7 cellular contexts compared by ENCODE assay signal in the genomic region with DNA sequence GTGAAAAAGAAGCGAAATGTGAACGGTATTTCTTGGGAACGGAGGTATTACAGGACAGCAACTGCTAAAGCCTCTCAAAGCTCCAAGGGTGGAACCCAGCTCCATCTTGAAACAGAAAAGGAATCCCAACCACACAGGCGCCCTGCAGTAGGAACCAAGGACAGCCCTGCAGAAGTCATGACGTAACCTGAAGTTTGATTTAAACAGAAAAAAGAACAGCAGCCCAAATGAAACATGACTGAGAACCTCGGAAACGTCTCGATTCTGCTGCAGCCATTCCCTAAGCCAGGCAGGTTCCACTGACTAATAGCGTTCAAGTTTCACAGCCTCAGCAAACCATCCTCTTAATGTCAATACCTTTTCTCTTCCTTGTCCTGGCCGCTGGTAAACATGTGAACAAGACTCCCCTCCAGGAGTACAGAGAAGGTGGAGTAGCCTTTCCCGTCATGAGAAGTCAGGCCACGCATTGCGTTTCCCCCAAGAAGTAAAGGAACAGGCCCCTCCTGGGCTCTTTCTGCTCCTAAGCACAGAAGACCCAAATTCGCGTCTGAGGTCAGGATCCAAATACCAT. TPM values are rescaled to one million over a fixed set of nuclear protein-coding genes. Genes with fewer than 3 reads are reported as not detected.
A peak's percentile ranks its signal among the peaks of the same experiment; 100 is the strongest.
DNase-seq lines count a peak whose midpoint lies in the region; ATAC-seq and TF ChIP-seq lines count a peak whose summit lies in the region.

No MANE protein-coding gene starts in this region.

- no peaks in the 10 kb centered on the region; the same call in 1 of the 2 replicates for H4K20me1 ChIP-seq in HCT116 (ENCODE audit: insufficient read depth)

- H3K9me2 ChIP-seq in HCT116 (ENCODE audit: insufficient read depth): no peaks in the 10 kb centered on the region

- intact Hi-C loops in HCT116 (cut with micrococcal nuclease) (no loop called here), spleen (cut with DNase I; ENCODE audit: low total_unique reads) (loop anchor here (5.0 kb wide), 1 partner anchor 247 kb away; a partner anchor contains a TSS)

- no peak overlapping the region for H2AFZ ChIP-seq in HCT116 (ENCODE audit: low read depth, low read length, poor library complexity, severe bottlenecking)

- H3K27ac Mint-ChIP-seq in activated CD8-positive, alpha-beta T cell treated with anti-CD3 and anti-CD28 coated beads, Interleukin-2, amount 10 ng/mL, durations not matched to agents 7 days and 5 days: peak overlapping the region; percentile 98

- TSS peak; percentile 61 for BruUV-seq in HCT116 (replicated peaks; lab: Mats Ljungman, UMichigan)

- H3K36me3 Mint-ChIP-seq in activated CD8-positive, alpha-beta T cell treated with anti-CD3 and anti-CD28 coated beads, Interleukin-2, amount 10 ng/mL, durations not matched to agents 7 days and 5 days (ENCODE audit: low read depth): peaks cover 23% of the 10 kb centered on the region

- no peak for ATAC-seq in HCT116
- no peak for ATAC-seq in activated CD8-positive, alpha-beta T cell treated with anti-CD3 and anti-CD28 coated beads, Interleukin-2, amount 10 ng/mL, durations not matched to agents 7 days and 5 days
- no peak for ATAC-seq in HG03095 (IDR thresholded peaks at IDR 0.05; ENCODE audit: unreplicated experiment)
- no peak for ATAC-seq in HG03469 (IDR thresholded peaks at IDR 0.05; ENCODE audit: unreplicated experiment)

- H3K4me3 ChIP-seq in HCT116 (replicated peaks in 1 of 2; ENCODE audit: low read depth in 1 of 2, low read length in 2 of 2) (peak overlapping the region; percentile 51 to 64), iPS DF 6.9 (ENCODE audit: low read length) (peak overlapping the region; percentile 71; the same call in 1 of the 2 replicates), spleen (peak overlapping the region in 6 of 8 donors; percentile 53 to 81 (median 55))

- no peaks in the 10 kb centered on the region for H3K27me3 ChIP-seq in HCT116 (ENCODE audit: insufficient read depth, low read length)
- H3K27me3 ChIP-seq in iPS DF 6.9 (ENCODE audit: control insufficient read depth, insufficient read depth, low read length): no peaks in the 10 kb centered on the region
- no peaks in the 10 kb centered on the region for H3K27me3 ChIP-seq in spleen (replicated peaks in 1 of 7)

- peak overlapping the region; percentile 93 for H3K4me3 Mint-ChIP-seq in activated CD8-positive, alpha-beta T cell treated with anti-CD3 and anti-CD28 coated beads, Interleukin-2, amount 10 ng/mL, durations not matched to agents 7 days and 5 days

- H3K27me3 Mint-ChIP-seq in activated CD8-positive, alpha-beta T cell treated with anti-CD3 and anti-CD28 coated beads, Interleukin-2, amount 10 ng/mL, durations not matched to agents 7 days and 5 days (ENCODE audit: low read depth): no peaks in the 10 kb centered on the region

- no peak for TF ChIP-seq RAD21 in HCT116 (IDR thresholded peaks at IDR 0.05; ENCODE audit: low read depth)

- no CpG with 5 or more reads among the region's 15 CpGs for WGBS in iPS DF 6.9 (ENCODE audit: insufficient coverage, insufficient read length)
- WGBS in spleen, 5 donors: 68 to 84% (median 81%) methylated on average over 15 of the region's 15 CpGs

- RAD21 ChIA-PET in HCT116 (lab: Charles Lee; ENCODE audit: low non-redundant PET in 1 of 2, low total read pairs in 2 of 2, uncharacterized antibody in 2 of 2, unreplicated experiment in 2 of 2): no interaction called here

- peaks cover 2 to 7% of the 10 kb centered on the region in 2 experiments; a peak in 2 of 4 replicates for H3K36me3 ChIP-seq in HCT116 (ENCODE audit: control insufficient read depth in 1 of 2, insufficient read depth in 2 of 2, low read length in 2 of 2)
- no peaks in the 10 kb centered on the region for H3K36me3 ChIP-seq in iPS DF 6.9 (ENCODE audit: control insufficient read depth, insufficient read depth, low read length)
- H3K36me3 ChIP-seq in spleen: peaks cover 0 to 23% (median 0%) of the 10 kb centered on the region in 6 donors

- H3K4me1 Mint-ChIP-seq in activated CD8-positive, alpha-beta T cell treated with anti-CD3 and anti-CD28 coated beads, Interleukin-2, amount 10 ng/mL, durations not matched to agents 7 days and 5 days (ENCODE audit: low read depth): peaks cover 46% of the 10 kb centered on the region

- no peaks in the 10 kb centered on the region for H3K9me3 Mint-ChIP-seq in activated CD8-positive, alpha-beta T cell treated with anti-CD3 and anti-CD28 coated beads, Interleukin-2, amount 10 ng/mL, durations not matched to agents 7 days and 5 days (ENCODE audit: insufficient read depth)

- TF ChIP-seq CTCF in HCT116 (IDR thresholded peaks at IDR 0.05 in 2 of 3, conservative IDR thresholded peaks at IDR 0.05 in 1 of 3; ENCODE audit: borderline replicate concordance in 1 of 3, insufficient read depth in 1 of 3, low read depth in 2 of 3, low read length in 2 of 3): no peak
- no peak for TF ChIP-seq CTCF in spleen (IDR thresholded peaks at IDR 0.05 in 8 of 11, conservative IDR thresholded peaks at IDR 0.05 in 3 of 11)

- peaks cover 25 to 31% of the 10 kb centered on the region in 2 experiments for H3K4me1 ChIP-seq in HCT116 (ENCODE audit: control insufficient read depth in 1 of 2, insufficient read depth in 2 of 2, low read length in 2 of 2)
- H3K4me1 ChIP-seq in iPS DF 6.9 (ENCODE audit: control insufficient read depth, insufficient read depth, low read length): no peaks in the 10 kb centered on the region
- peaks cover 14 to 75% (median 29%) of the 10 kb centered on the region in 6 donors for H3K4me1 ChIP-seq in spleen

- H3K9me3 ChIP-seq in HCT116 (ENCODE audit: control insufficient read depth in 1 of 2, insufficient read depth in 1 of 2, low read depth in 1 of 2, low read length in 2 of 2) (no peaks in the 10 kb centered on the region), iPS DF 6.9 (ENCODE audit: control insufficient read depth, insufficient read depth, low read length) (no peaks in the 10 kb centered on the region), spleen (no peaks in the 10 kb centered on the region)

- peak overlapping the region; percentile 68 for H3K9ac ChIP-seq in HCT116 (ENCODE audit: low read length)

- CTCF ChIA-PET in HCT116 (lab: Charles Lee): interaction anchor here (1.4 to 1.7 kb wide), 3 partner anchors 11 to 265 kb away, joined by 5 to 15 read pairs (median 7); no protein-coding TSS in a partner anchor
- CTCF ChIA-PET in activated CD8-positive, alpha-beta T cell treated with anti-CD3 and anti-CD28 coated beads, Interleukin-2, amount 10 ng/mL, durations not matched to agents 7 days and 5 days (lab: Charles Lee): interaction anchor here (1.0 to 6.9 kb wide), 5 partner anchors 10 to 258 kb away, joined by 3 to 49 read pairs (median 6); a partner anchor contains a TSS

- peaks cover 96% of the 10 kb centered on the region for H3K79me2 ChIP-seq in HCT116 (ENCODE audit: insufficient read depth, low read length)

- H3K4me2 ChIP-seq in HCT116 (ENCODE audit: low read length): peak overlapping the region; percentile 94

- TF ChIP-seq POLR2A in HCT116 (IDR thresholded peaks at IDR 0.05; ENCODE audit: borderline replicate concordance, extremely low read depth, insufficient read depth, insufficient read length) (no peak), spleen (IDR thresholded peaks at IDR 0.05) (no peak)

- POLR2A ChIA-PET in HCT116 (lab: Charles Lee): interaction anchor here (0.5 to 1.6 kb wide), 7 partner anchors 10 to 1788 kb away, joined by 3 to 6 read pairs (median 4); a partner anchor contains a TSS
- POLR2A ChIA-PET in activated CD8-positive, alpha-beta T cell treated with anti-CD3 and anti-CD28 coated beads, Interleukin-2, amount 10 ng/mL, durations not matched to agents 7 days and 5 days (lab: Charles Lee): interaction anchor here (1.7 to 2.7 kb wide), 6 partner anchors 12 to 264 kb away, joined by 3 to 19 read pairs (median 10); a partner anchor contains a TSS

- no peak for DNase-seq in HCT116 (ENCODE audit: low read depth, low spot score)
- no peak for DNase-seq in activated CD8-positive, alpha-beta T cell treated with anti-CD3 and anti-CD28 coated beads, Interleukin-2, amount 10 ng/mL, durations not matched to agents 7 days and 5 days
- no peak for DNase-seq in iPS DF 6.9 (ENCODE audit: low read depth, low spot score)
- no peak for DNase-seq in spleen
- DNase-seq in NCI-H1092 treated with DMSO at 0.1 percent for 48 hours (lab: John Stamatoyannopoulos, UW): no peak

- H3K27ac ChIP-seq in HCT116 (ENCODE audit: low read depth, low read length): peak overlapping the region; percentile 50
- no peak overlapping the region for H3K27ac ChIP-seq in iPS DF 6.9 (ENCODE audit: low read length)
- peak overlapping the region; percentile 78 to 92 (median 89) for H3K27ac ChIP-seq in spleen

TF ChIP-seq in HCT116, 20 proteins besides CTCF, POLR2A, EP300 and RAD21 (continues in another document):
- TF ChIP-seq YY1 (IDR thresholded peaks at IDR 0.05; ENCODE audit: extremely low read depth, insufficient replicate concordance, low read depth, low read length): no peak
- TF ChIP-seq, protein P1, sequence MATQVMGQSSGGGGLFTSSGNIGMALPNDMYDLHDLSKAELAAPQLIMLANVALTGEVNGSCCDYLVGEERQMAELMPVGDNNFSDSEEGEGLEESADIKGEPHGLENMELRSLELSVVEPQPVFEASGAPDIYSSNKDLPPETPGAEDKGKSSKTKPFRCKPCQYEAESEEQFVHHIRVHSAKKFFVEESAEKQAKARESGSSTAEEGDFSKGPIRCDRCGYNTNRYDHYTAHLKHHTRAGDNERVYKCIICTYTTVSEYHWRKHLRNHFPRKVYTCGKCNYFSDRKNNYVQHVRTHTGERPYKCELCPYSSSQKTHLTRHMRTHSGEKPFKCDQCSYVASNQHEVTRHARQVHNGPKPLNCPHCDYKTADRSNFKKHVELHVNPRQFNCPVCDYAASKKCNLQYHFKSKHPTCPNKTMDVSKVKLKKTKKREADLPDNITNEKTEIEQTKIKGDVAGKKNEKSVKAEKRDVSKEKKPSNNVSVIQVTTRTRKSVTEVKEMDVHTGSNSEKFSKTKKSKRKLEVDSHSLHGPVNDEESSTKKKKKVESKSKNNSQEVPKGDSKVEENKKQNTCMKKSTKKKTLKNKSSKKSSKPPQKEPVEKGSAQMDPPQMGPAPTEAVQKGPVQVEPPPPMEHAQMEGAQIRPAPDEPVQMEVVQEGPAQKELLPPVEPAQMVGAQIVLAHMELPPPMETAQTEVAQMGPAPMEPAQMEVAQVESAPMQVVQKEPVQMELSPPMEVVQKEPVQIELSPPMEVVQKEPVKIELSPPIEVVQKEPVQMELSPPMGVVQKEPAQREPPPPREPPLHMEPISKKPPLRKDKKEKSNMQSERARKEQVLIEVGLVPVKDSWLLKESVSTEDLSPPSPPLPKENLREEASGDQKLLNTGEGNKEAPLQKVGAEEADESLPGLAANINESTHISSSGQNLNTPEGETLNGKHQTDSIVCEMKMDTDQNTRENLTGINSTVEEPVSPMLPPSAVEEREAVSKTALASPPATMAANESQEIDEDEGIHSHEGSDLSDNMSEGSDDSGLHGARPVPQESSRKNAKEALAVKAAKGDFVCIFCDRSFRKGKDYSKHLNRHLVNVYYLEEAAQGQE (IDR thresholded peaks at IDR 0.05; ENCODE audit: low read depth): no peak

RNA-seq across cellular contexts. Expression of a gene that starts 20.1 kb away (rescaled TPM):
- 22.7 TPM for total RNA-seq in HCT116 (2021; ENCODE audit: unreplicated experiment)
- 13.1 and 16.2 TPM in 2 replicates for polyA plus RNA-seq in HCT116 (2012)
- 10 to 100 TPM; 14.9 to 15.6 TPM for total RNA-seq in activated CD8-positive, alpha-beta T cell treated with anti-CD3 and anti-CD28 coated beads, Interleukin-2, amount 10 ng/mL, durations not matched to agents 7 days and 5 days
- total RNA-seq in spleen: 10 to 100 TPM; 22.6 to 32.6 (median 27.6) TPM
- 10 to 100 TPM; 11.9 to 17.0 (median 16.0) TPM for polyA plus RNA-seq in spleen
